In the genomic region with DNA sequence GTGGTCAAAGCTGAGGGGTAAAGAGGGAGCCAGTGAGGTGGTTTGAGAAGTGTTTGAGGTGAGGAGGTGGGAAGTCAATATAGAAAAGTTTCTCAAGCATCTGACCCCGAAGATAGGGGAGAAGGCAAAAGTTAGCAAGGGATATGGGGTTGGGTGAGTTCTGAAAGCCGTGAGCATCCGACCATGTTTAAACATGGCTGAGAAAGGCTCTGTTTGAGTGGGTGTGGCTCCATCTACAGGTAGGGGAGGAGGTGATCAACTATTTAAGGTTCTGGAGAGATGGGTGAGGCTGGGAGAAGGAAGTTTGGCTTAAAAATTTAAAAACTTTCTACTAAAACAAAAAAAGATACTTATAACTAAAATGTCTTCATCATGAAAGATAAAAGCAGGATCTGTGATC, we compare ENCODE assay signal across 8 cellular contexts.
A peak's percentile ranks its signal among the peaks of the same experiment; 100 is the strongest.
DNase-seq lines count a peak whose midpoint lies in the region; ATAC-seq and TF ChIP-seq lines count a peak whose summit lies in the region.

No MANE protein-coding gene starts in this region.

- no peaks in the 10 kb centered on the region for H3K36me3 ChIP-seq in thyroid gland

- no peak overlapping the region for H3K4me3 ChIP-seq in thyroid gland (replicated peaks in 1 of 3)
- H3K4me3 ChIP-seq in coronary artery = no peak overlapping the region

- 56 to 62% methylated on average over 3 of the region's 3 CpGs for whole genome bisulfite sequencing in thyroid gland, 2 donors

- TF ChIP-seq CTCF in thyroid gland (IDR thresholded peaks at IDR 0.05) = peak in 4 of 6 experiments; percentile 11 to 35 (median 32)
- no peak for TF ChIP-seq CTCF in coronary artery (IDR thresholded peaks at IDR 0.05)

- H3K27ac ChIP-seq in thyroid gland (no peak overlapping the region), coronary artery (no peak overlapping the region)

- peak; percentile 68 for ATAC-seq in esophagus mucosa

- H3K4me1 ChIP-seq in thyroid gland = no peaks in the 10 kb centered on the region

- no peak for TF ChIP-seq POLR2A in thyroid gland (IDR thresholded peaks at IDR 0.05)

- intact Hi-C loops in thyroid gland (cut with DNase I) = no loop called here

- DNase-seq in activated gamma-delta T cell treated with Interleukin-2 at 50 U/mL for 16 hours = peak; percentile 7
- no peak for DNase-seq in activated gamma-delta T cell (lab: John Stamatoyannopoulos, UW)
- peak; percentile 7 for DNase-seq in NCI-H82 treated with DMSO at 0.1 percent for 48 hours (lab: John Stamatoyannopoulos, UW; ENCODE audit: unreplicated experiment)
- peak; percentile 11 to 19 for DNase-seq in thyroid gland
- DNase-seq in OCI-M2 (lab: John Stamatoyannopoulos, UW; ENCODE audit: unreplicated experiment) = no peak
- DNase-seq in AG20443 (ENCODE audit: low spot score) = no peak
- DNase-seq in coronary artery (ENCODE audit: low spot score) = no peak

- H3K9me3 ChIP-seq in thyroid gland = no peaks in the 10 kb centered on the region

- H3K27me3 ChIP-seq in thyroid gland = no peaks in the 10 kb centered on the region

Comparison
In these comparisons a context has a peak if more than half of its experiments do, and no peak if none do; other contexts are left out.
1. DNase-seq: peak in activated gamma-delta T cell treated with Interleukin-2 at 50 U/mL for 16 hours (single experiment), NCI-H82 treated with DMSO at 0.1 percent for 48 hours (single experiment) and thyroid gland (2 of 2); none in activated gamma-delta T cell (single experiment), OCI-M2 (single experiment), AG20443 (single experiment) and coronary artery (single experiment).